In the genomic region with DNA sequence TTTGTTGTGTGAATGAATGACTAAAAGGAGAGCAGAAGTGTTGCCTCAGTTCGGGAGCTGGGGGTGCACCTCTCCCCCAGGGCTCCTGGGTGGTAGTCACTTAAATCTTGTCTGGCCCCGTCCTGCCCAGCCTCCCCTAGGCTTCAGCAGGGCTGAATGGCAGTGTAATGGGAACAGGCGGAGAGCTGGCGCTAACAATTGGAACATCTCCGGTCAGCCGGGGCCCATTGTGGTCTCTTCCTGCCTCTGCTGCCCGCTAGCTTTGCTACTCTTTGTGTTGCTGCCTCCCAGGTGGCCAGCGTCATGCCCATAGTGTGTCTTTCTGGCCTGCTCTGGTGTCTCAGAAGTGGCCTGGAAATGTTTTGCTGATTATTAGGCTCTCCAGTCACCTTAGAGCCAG, we compare ENCODE assay signal across 1 cellular context.
TF ChIP-seq lines count a peak whose summit lies in the region.

No MANE protein-coding gene starts in this region.

TF ChIP-seq in HepG2, 621 proteins besides CTCF, POLR2A, EP300 and RAD21 (continued from another document):
- no peak for TF ChIP-seq IKZF4 (CRISPR knock-in tag; IDR thresholded peaks at IDR 0.05; ENCODE audit: borderline replicate concordance, low read depth, not compliant biosample characterization)
- TF ChIP-seq POGZ (CRISPR knock-in tag; IDR thresholded peaks at IDR 0.05), result no peak
- TF ChIP-seq, protein P1, sequence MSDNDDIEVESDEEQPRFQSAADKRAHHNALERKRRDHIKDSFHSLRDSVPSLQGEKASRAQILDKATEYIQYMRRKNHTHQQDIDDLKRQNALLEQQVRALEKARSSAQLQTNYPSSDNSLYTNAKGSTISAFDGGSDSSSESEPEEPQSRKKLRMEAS (IDR thresholded peaks at IDR 0.05), result no peak
- TF ChIP-seq ARID2 (CRISPR knock-in tag; IDR thresholded peaks at IDR 0.05; ENCODE audit: borderline replicate concordance), result no peak
- no peak for TF ChIP-seq REPIN1 (CRISPR knock-in tag; IDR thresholded peaks at IDR 0.05; ENCODE audit: borderline replicate concordance, low read depth)
- TF ChIP-seq, protein P2, sequence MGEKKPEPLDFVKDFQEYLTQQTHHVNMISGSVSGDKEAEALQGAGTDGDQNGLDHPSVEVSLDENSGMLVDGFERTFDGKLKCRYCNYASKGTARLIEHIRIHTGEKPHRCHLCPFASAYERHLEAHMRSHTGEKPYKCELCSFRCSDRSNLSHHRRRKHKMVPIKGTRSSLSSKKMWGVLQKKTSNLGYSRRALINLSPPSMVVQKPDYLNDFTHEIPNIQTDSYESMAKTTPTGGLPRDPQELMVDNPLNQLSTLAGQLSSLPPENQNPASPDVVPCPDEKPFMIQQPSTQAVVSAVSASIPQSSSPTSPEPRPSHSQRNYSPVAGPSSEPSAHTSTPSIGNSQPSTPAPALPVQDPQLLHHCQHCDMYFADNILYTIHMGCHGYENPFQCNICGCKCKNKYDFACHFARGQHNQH (CRISPR knock-in tag; IDR thresholded peaks at IDR 0.05), result no peak
- no peak for TF ChIP-seq ZNF17 (CRISPR knock-in tag; IDR thresholded peaks at IDR 0.05)
- no peak for TF ChIP-seq ZNF570 (CRISPR knock-in tag; IDR thresholded peaks at IDR 0.05; ENCODE audit: borderline replicate concordance)
